12 cellular contexts compared by ENCODE assay signal in the genomic region with DNA sequence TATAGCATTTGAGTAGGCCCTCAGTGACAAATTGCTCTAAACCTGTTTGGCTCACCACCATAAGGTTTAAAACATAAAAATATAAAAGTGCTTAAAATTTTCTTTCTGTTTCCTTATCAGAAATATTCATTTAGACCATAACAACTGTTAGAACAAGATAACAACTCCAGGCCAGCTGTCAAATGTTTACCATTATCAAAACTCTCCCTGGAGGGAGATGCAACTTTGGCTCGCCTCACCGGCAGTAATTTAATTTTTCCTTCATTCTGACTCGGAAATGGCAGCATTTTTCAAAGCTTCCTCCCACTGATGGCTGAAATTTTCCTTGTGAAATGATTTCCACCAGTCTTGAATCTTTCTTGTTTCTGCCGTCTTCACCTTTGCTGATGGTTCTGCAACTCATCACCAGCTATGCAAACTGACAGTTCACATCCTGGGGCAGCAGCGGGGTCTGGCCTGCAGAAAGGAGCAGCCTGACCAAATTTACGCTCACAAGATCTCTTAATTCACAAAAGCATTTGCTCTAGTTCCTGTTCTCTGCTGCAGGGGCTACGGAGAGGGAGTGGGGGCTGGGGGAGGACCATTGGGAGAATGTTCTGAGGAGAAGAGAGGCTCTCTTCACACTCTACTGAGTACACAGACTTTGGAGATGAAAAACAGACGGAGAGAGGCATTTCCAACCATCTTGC.
A peak's percentile ranks its signal among the peaks of the same experiment; 100 is the strongest.
DNase-seq lines count a peak whose midpoint lies in the region; ATAC-seq and TF ChIP-seq lines count a peak whose summit lies in the region.
"Had no signal": no experiment of that assay in that cellular context is flagged by ENCODE, and none has a peak within 500 bp of the region (broad histone marks: within the 10 kb centered on the region; RNA-seq: fewer than 3 reads in every experiment).

No MANE protein-coding gene starts in this region.

- no peak for TF ChIP-seq POLR2A in transverse colon (IDR thresholded peaks at IDR 0.05)

- intact Hi-C loops in transverse colon (cut with DNase I; ENCODE audit: low total_unique reads) = no loop called here

- no peaks in the 10 kb centered on the region for H3F3A ChIP-seq in MM.1S (ENCODE audit: insufficient read depth, low read length)

- no peaks in the 10 kb centered on the region for H3K27me3 Mint-ChIP-seq in WTC11 (ENCODE audit: low read depth)
- H3K27me3 Mint-ChIP-seq: IgD-negative memory B cell had no signal

- H2AFZ ChIP-seq in MM.1S (ENCODE audit: low read length) = no peak overlapping the region

- H3K36me3 ChIP-seq in transverse colon (no peaks in the 10 kb centered on the region), MM.1S (replicated peaks; ENCODE audit: insufficient read depth, low read length) (no peaks in the 10 kb centered on the region)

- in situ Hi-C loops in transverse colon (cut with MboI; ENCODE audit: low pct_ligation_motif_present in 1 of 4, low pct_unique_long_range_greater_than_20kb in 1 of 4, low sequenced_read_pairs in 3 of 4) = no loop called here

- peak overlapping the region; percentile 35 for H3K27ac Mint-ChIP-seq in WTC11

- H3K27ac ChIP-seq in transverse colon (peak overlapping the region in 3 of 4 donors; percentile 16 to 28 (median 22)), MM.1S (ENCODE audit: low read length) (no peak overlapping the region)

- no peaks in the 10 kb centered on the region for H4K20me1 ChIP-seq in MM.1S (ENCODE audit: insufficient read depth, low read length)

- H3K27me3 ChIP-seq in transverse colon (no peaks in the 10 kb centered on the region), MM.1S (replicated peaks; ENCODE audit: insufficient read depth, low read length) (no peaks in the 10 kb centered on the region)

- no peak overlapping the region for H3K9ac ChIP-seq in MM.1S (ENCODE audit: low read length)

- CTCF ChIA-PET in WTC11 (lab: Charles Lee) = no interaction called here

- POLR2A ChIA-PET in WTC11 (lab: Charles Lee) = no interaction called here

- H3K4me2 ChIP-seq in MM.1S (ENCODE audit: low read depth, low read length) = no peak overlapping the region

- ATAC-seq in WTC11 = peak; percentile 20; the same call in 1 of the 2 replicates

- peaks cover 0 to 6% (median 2%) of the 10 kb centered on the region in 4 donors for H3K4me1 ChIP-seq in transverse colon
- no peaks in the 10 kb centered on the region for H3K4me1 ChIP-seq in MM.1S (ENCODE audit: low read length)

- H3K79me2 ChIP-seq in MM.1S (ENCODE audit: low read length) = no peaks in the 10 kb centered on the region

- TF ChIP-seq EP300 in transverse colon (IDR thresholded peaks at IDR 0.05; ENCODE audit: low read depth) = no peak

- TF ChIP-seq CTCF in WTC11 (IDR thresholded peaks at IDR 0.05) (no peak), transverse colon (IDR thresholded peaks at IDR 0.05) (no peak), MM.1S (IDR thresholded peaks at IDR 0.05; ENCODE audit: low read length) (no peak)

- DNase-seq in NCI-H2171 treated with DMSO at 0.1 percent for 48 hours (lab: John Stamatoyannopoulos, UW) (peak; percentile 57), NCI-H2171 (lab: John Stamatoyannopoulos, UW) (no peak), WTC11 (ENCODE audit: low spot score) (no peak), islet precursor cell (peak; percentile 95), transverse colon (no peak), MM.1S (no peak)
- DNase-seq in activated CD4-positive, alpha-beta T cell treated with anti-CD3 and anti-CD28 coated beads, Interleukin-2, amount 50 U/mL, for 1 hour = no peak
- no peak for DNase-seq in activated CD4-positive, alpha-beta T cell treated with anti-CD3 and anti-CD28 coated beads for 48 hours
- DNase-seq: 8988T; NCI-H2081; stimulated activated CD4-positive, alpha-beta T cell treated with anti-CD3 and anti-CD28 coated beads, Interleukin-15, amount 100 ng/mL, for 24 hours had no signal

- H3K4me3 ChIP-seq in transverse colon (no peak overlapping the region), MM.1S (ENCODE audit: low read length) (no peak overlapping the region)

- no peak overlapping the region for H3K4me3 Mint-ChIP-seq in WTC11

- 55 to 68% methylated on average over 6 to 8 of the region's 8 CpGs for WGBS in transverse colon (ENCODE audit: low coverage in 1 of 2), 2 donors

- H3K9me3 Mint-ChIP-seq in WTC11 = no peaks in the 10 kb centered on the region
- H3K9me3 Mint-ChIP-seq: IgD-negative memory B cell had no signal

- H3K9me3 ChIP-seq in transverse colon (no peaks in the 10 kb centered on the region), MM.1S (replicated peaks; ENCODE audit: insufficient read depth, low read length) (no peaks in the 10 kb centered on the region)

- H3K36me3 Mint-ChIP-seq in WTC11 = no peaks in the 10 kb centered on the region

- no peaks in the 10 kb centered on the region for H3K9me2 ChIP-seq in MM.1S (replicated peaks; ENCODE audit: insufficient read depth, low read length)

- peaks cover 16% of the 10 kb centered on the region for H3K4me1 Mint-ChIP-seq in WTC11

TF ChIP-seq in WTC11, 78 proteins besides CTCF, POLR2A, EP300 and RAD21 (continues in another document):
- TF ChIP-seq ZNF263 (CRISPR knock-in tag; IDR thresholded peaks at IDR 0.05; ENCODE audit: low read depth) (no peak), KAT7 (CRISPR knock-in tag; IDR thresholded peaks at IDR 0.05; ENCODE audit: borderline replicate concordance) (no peak), ZNF121 (CRISPR knock-in tag; IDR thresholded peaks at IDR 0.05) (no peak), ZNF671 (CRISPR knock-in tag; IDR thresholded peaks at IDR 0.05) (no peak), SOX15 (CRISPR knock-in tag; IDR thresholded peaks at IDR 0.05) (no peak), TP53 (CRISPR knock-in tag; IDR thresholded peaks at IDR 0.05) (no peak), ESRRA (CRISPR knock-in tag; IDR thresholded peaks at IDR 0.05; ENCODE audit: borderline replicate concordance) (no peak), ZBTB21 (CRISPR knock-in tag; IDR thresholded peaks at IDR 0.05; ENCODE audit: borderline replicate concordance) (no peak)
- TF ChIP-seq, protein P1, sequence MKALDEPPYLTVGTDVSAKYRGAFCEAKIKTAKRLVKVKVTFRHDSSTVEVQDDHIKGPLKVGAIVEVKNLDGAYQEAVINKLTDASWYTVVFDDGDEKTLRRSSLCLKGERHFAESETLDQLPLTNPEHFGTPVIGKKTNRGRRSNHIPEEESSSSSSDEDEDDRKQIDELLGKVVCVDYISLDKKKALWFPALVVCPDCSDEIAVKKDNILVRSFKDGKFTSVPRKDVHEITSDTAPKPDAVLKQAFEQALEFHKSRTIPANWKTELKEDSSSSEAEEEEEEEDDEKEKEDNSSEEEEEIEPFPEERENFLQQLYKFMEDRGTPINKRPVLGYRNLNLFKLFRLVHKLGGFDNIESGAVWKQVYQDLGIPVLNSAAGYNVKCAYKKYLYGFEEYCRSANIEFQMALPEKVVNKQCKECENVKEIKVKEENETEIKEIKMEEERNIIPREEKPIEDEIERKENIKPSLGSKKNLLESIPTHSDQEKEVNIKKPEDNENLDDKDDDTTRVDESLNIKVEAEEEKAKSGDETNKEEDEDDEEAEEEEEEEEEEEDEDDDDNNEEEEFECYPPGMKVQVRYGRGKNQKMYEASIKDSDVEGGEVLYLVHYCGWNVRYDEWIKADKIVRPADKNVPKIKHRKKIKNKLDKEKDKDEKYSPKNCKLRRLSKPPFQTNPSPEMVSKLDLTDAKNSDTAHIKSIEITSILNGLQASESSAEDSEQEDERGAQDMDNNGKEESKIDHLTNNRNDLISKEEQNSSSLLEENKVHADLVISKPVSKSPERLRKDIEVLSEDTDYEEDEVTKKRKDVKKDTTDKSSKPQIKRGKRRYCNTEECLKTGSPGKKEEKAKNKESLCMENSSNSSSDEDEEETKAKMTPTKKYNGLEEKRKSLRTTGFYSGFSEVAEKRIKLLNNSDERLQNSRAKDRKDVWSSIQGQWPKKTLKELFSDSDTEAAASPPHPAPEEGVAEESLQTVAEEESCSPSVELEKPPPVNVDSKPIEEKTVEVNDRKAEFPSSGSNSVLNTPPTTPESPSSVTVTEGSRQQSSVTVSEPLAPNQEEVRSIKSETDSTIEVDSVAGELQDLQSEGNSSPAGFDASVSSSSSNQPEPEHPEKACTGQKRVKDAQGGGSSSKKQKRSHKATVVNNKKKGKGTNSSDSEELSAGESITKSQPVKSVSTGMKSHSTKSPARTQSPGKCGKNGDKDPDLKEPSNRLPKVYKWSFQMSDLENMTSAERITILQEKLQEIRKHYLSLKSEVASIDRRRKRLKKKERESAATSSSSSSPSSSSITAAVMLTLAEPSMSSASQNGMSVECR (CRISPR knock-in tag; IDR thresholded peaks at IDR 0.05; ENCODE audit: borderline replicate concordance) = no peak
- TF ChIP-seq, protein P2, sequence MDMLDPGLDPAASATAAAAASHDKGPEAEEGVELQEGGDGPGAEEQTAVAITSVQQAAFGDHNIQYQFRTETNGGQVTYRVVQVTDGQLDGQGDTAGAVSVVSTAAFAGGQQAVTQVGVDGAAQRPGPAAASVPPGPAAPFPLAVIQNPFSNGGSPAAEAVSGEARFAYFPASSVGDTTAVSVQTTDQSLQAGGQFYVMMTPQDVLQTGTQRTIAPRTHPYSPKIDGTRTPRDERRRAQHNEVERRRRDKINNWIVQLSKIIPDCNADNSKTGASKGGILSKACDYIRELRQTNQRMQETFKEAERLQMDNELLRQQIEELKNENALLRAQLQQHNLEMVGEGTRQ (CRISPR knock-in tag; IDR thresholded peaks at IDR 0.05) = no peak
- TF ChIP-seq, protein P3, sequence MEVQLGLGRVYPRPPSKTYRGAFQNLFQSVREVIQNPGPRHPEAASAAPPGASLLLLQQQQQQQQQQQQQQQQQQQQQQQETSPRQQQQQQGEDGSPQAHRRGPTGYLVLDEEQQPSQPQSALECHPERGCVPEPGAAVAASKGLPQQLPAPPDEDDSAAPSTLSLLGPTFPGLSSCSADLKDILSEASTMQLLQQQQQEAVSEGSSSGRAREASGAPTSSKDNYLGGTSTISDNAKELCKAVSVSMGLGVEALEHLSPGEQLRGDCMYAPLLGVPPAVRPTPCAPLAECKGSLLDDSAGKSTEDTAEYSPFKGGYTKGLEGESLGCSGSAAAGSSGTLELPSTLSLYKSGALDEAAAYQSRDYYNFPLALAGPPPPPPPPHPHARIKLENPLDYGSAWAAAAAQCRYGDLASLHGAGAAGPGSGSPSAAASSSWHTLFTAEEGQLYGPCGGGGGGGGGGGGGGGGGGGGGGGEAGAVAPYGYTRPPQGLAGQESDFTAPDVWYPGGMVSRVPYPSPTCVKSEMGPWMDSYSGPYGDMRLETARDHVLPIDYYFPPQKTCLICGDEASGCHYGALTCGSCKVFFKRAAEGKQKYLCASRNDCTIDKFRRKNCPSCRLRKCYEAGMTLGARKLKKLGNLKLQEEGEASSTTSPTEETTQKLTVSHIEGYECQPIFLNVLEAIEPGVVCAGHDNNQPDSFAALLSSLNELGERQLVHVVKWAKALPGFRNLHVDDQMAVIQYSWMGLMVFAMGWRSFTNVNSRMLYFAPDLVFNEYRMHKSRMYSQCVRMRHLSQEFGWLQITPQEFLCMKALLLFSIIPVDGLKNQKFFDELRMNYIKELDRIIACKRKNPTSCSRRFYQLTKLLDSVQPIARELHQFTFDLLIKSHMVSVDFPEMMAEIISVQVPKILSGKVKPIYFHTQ (CRISPR knock-in tag; IDR thresholded peaks at IDR 0.05) = no peak

Comparison
In these comparisons a context has a peak if more than half of its experiments do, and no peak if none do; other contexts are left out.
1. DNase-seq: peak in NCI-H2171 treated with DMSO at 0.1 percent for 48 hours (single experiment) and islet precursor cell (single experiment); none in NCI-H2171 (single experiment), WTC11 (single experiment), transverse colon (single experiment), MM.1S (single experiment), activated CD4-positive, alpha-beta T cell treated with anti-CD3 and anti-CD28 coated beads, Interleukin-2, amount 50 U/mL, for 1 hour (single experiment) and activated CD4-positive, alpha-beta T cell treated with anti-CD3 and anti-CD28 coated beads for 48 hours (single experiment).